ENCODE assay signal across 26 cellular contexts in genomic region chr2:69969126-69969983, GRCh38. TPM values are rescaled to one million over a fixed set of nuclear protein-coding genes. Genes with fewer than 3 reads are reported as not detected.
DNase-seq lines count a peak whose midpoint lies in the region; ATAC-seq, FAIRE-seq and TF ChIP-seq lines count a peak whose summit lies in the region.
"Had no signal": no experiment of that assay in that cellular context is flagged by ENCODE, and none has a peak within 500 bp of the region (broad histone marks: within the 10 kb centered on the region; RNA-seq: fewer than 3 reads in every experiment).

No MANE protein-coding gene starts in this region.

- TF ChIP-seq RAD21 in HepG2 (CRISPR knock-in tag; IDR thresholded peaks at IDR 0.05) = peak; percentile 69; the same call in 1 of the 2 replicates

- no peaks in the 10 kb centered on the region for H3K36me3 Mint-ChIP-seq in activated naive CD4-positive, alpha-beta T cell treated with anti-CD3 and anti-CD28 coated beads, Interleukin-2, amount 50 U/mL, for 72 hours
- H3K36me3 Mint-ChIP-seq in activated naive CD8-positive, alpha-beta T cell treated with anti-CD3 and anti-CD28 coated beads, Interleukin-2, amount 50 U/mL, for 24 hours (ENCODE audit: low read depth) = no peaks in the 10 kb centered on the region
- H3K36me3 Mint-ChIP-seq: CD8-positive, alpha-beta T cell had no signal

- no peak for DNase-seq in activated naive CD4-positive, alpha-beta T cell treated with anti-CD3 and anti-CD28 coated beads, Interleukin-2, amount 50 U/mL, for 72 hours (ENCODE audit: low spot score in 2 of 2)
- no peak for DNase-seq in activated naive CD4-positive, alpha-beta T cell treated with anti-CD3 and anti-CD28 coated beads, Interleukin-2, amount 50 U/mL, for 16 hours
- DNase-seq in activated naive CD8-positive, alpha-beta T cell treated with anti-CD3 and anti-CD28 coated beads, Interleukin-2, amount 50 U/mL, for 24 hours = no peak
- DNase-seq in HepG2 (ENCODE audit: low spot score) (peak; percentile 42), posterior vena cava (ENCODE audit: low spot score) (peak; percentile 23), stomach (no peak), NCI-H748 (lab: John Stamatoyannopoulos, UW; ENCODE audit: unreplicated experiment) (no peak)
- DNase-seq: AML-193; C1 segment of cervical spinal cord; CD8-positive, alpha-beta T cell; DND-41; MG63; NCI-H1417 treated with DMSO at 0.1 percent for 48 hours; NCI-H187 treated with DMSO at 0.1 percent for 48 hours; NCI-H2227 treated with DMSO at 0.1 percent for 48 hours; NCI-H510A; NCI-H748 treated with DMSO at 0.1 percent for 48 hours; PC-9; SHP77 treated with DMSO at 0.1 percent for 48 hours had no signal

- POLR2A ChIA-PET in HepG2 (lab: Yijun Ruan, JAX) = interaction anchor here (1.0 kb wide), 1 partner anchor 55 kb away, joined by 3 read pairs; no protein-coding TSS in a partner anchor

- no peak for ATAC-seq in activated naive CD4-positive, alpha-beta T cell treated with anti-CD3 and anti-CD28 coated beads, Interleukin-2, amount 50 U/mL, for 72 hours
- ATAC-seq in activated naive CD8-positive, alpha-beta T cell treated with anti-CD3 and anti-CD28 coated beads, Interleukin-2, amount 50 U/mL, for 24 hours = peak; percentile 20
- ATAC-seq in HepG2 (peak; percentile 88), SK-N-SH treated with all-trans-retinoic acid at 6 μM for 48 hours (no peak)
- ATAC-seq: CD8-positive, alpha-beta T cell; K562 had no signal

- 46% methylated on average over 15 of the region's 16 CpGs for WGBS in HepG2 (ENCODE audit: low lambda C conversion rate)
- 90 to 94% (median 91%) methylated on average over 16 of the region's 16 CpGs for WGBS in stomach, 5 donors

- H4K20me1 ChIP-seq in HepG2 (ENCODE audit: insufficient read depth, low read length) = no peaks in the 10 kb centered on the region

- H3K9ac ChIP-seq in HepG2 (ENCODE audit: insufficient read depth, low read depth, low read length) = peak overlapping the region; percentile 32; the same call in 1 of the 2 replicates

- no peak overlapping the region for H3K4me3 Mint-ChIP-seq in activated naive CD8-positive, alpha-beta T cell treated with anti-CD3 and anti-CD28 coated beads, Interleukin-2, amount 50 U/mL, for 24 hours
- H3K4me3 Mint-ChIP-seq: CD8-positive, alpha-beta T cell had no signal

- H3K9me3 ChIP-seq in HepG2 (ENCODE audit: low read length) = no peaks in the 10 kb centered on the region
- no peaks in the 10 kb centered on the region for H3K9me3 ChIP-seq in stomach
- H3K9me3 ChIP-seq: HAP-1, MG63 had no signal

- H2AFZ ChIP-seq in HepG2 (ENCODE audit: low read length) = peak overlapping the region; percentile 57
- H2AFZ ChIP-seq: PC-9 had no signal

- H3K4me3 ChIP-seq in HepG2 (replicated peaks in 1 of 3; ENCODE audit: insufficient read depth in 1 of 3, low read depth in 2 of 3, low read length in 3 of 3) (peak overlapping the region in 1 of 3 experiments; percentile 31; a peak in 2 of 6 replicates), stomach (no peak overlapping the region)
- H3K4me3 ChIP-seq: HAP-1, K562, MG63, PC-9 had no signal

- in situ Hi-C loops in HepG2 (cut with HindIII; ENCODE audit: extremely low pct_ligation_motif_present, low pct_unique_long_range_greater_than_20kb) = no loop called here

- H3K27ac Mint-ChIP-seq in activated naive CD4-positive, alpha-beta T cell treated with anti-CD3 and anti-CD28 coated beads, Interleukin-2, amount 50 U/mL, for 72 hours = peak overlapping the region; percentile 13 to 50
- no peak overlapping the region for H3K27ac Mint-ChIP-seq in activated naive CD8-positive, alpha-beta T cell treated with anti-CD3 and anti-CD28 coated beads, Interleukin-2, amount 50 U/mL, for 24 hours
- H3K27ac Mint-ChIP-seq: CD8-positive, alpha-beta T cell had no signal

- H3K4me2 ChIP-seq in HepG2 (ENCODE audit: low read depth, low read length) = peak overlapping the region; percentile 54
- H3K4me2 ChIP-seq: PC-9 had no signal

- no peaks in the 10 kb centered on the region for H3K9me3 Mint-ChIP-seq in activated naive CD4-positive, alpha-beta T cell treated with anti-CD3 and anti-CD28 coated beads, Interleukin-2, amount 50 U/mL, for 72 hours
- no peaks in the 10 kb centered on the region for H3K9me3 Mint-ChIP-seq in activated naive CD8-positive, alpha-beta T cell treated with anti-CD3 and anti-CD28 coated beads, Interleukin-2, amount 50 U/mL, for 24 hours
- H3K9me3 Mint-ChIP-seq: CD8-positive, alpha-beta T cell had no signal

- no peaks in the 10 kb centered on the region for H3K79me2 ChIP-seq in HepG2 (ENCODE audit: insufficient read depth, low read length)

- H3K4me1 Mint-ChIP-seq in activated naive CD8-positive, alpha-beta T cell treated with anti-CD3 and anti-CD28 coated beads, Interleukin-2, amount 50 U/mL, for 24 hours = peaks cover 2% of the 10 kb centered on the region

- BruUV-seq in HepG2 (replicated peaks; lab: Mats Ljungman, UMichigan) = no TSS peak

- H3K4me1 ChIP-seq in HepG2 (ENCODE audit: insufficient read depth, low read length) = peaks cover 50% of the 10 kb centered on the region
- peaks cover 0 to 24% (median 14%) of the 10 kb centered on the region in 4 donors for H3K4me1 ChIP-seq in stomach
- H3K4me1 ChIP-seq: HAP-1 had no signal

- no peak overlapping the region for H3K27ac ChIP-seq in HepG2 (ENCODE audit: extremely low read length, insufficient read depth, low read length)
- H3K27ac ChIP-seq in stomach = no peak overlapping the region
- H3K27ac ChIP-seq: 22Rv1, PC-9, RWPE1 had no signal

- no peaks in the 10 kb centered on the region for H3K27me3 ChIP-seq in HepG2 (ENCODE audit: control insufficient read depth in 1 of 2, insufficient read depth in 2 of 2, low read length in 2 of 2)
- H3K27me3 ChIP-seq in stomach = no peaks in the 10 kb centered on the region
- H3K27me3 ChIP-seq: MG63 had no signal

- no peaks in the 10 kb centered on the region for H3K36me3 ChIP-seq in HepG2 (replicated peaks in 1 of 2; ENCODE audit: control insufficient read depth in 1 of 2, insufficient read depth in 2 of 2, low read length in 2 of 2)
- H3K36me3 ChIP-seq in stomach = no peaks in the 10 kb centered on the region
- H3K36me3 ChIP-seq: HAP-1, MG63 had no signal

- FAIRE-seq in HepG2 (lab: Jason Lieb, UNC) = peak; percentile 23
- FAIRE-seq: GM12891, HTR-8/SVneo, K562 had no signal

- TF ChIP-seq POLR2A in HepG2 (IDR thresholded peaks at IDR 0.05; ENCODE audit: insufficient read depth in 1 of 2, low read depth in 2 of 2, low read length in 2 of 2) (no peak), stomach (IDR thresholded peaks at IDR 0.05) (no peak)

- TF ChIP-seq EP300 in HepG2 (IDR thresholded peaks at IDR 0.05; ENCODE audit: low read depth in 2 of 2, low read length in 2 of 2) (no peak), HepG2 (CRISPR knock-in tag; IDR thresholded peaks at IDR 0.05; ENCODE audit: borderline replicate concordance) (no peak), stomach (IDR thresholded peaks at IDR 0.05) (no peak)

- H3K27me3 Mint-ChIP-seq in activated naive CD8-positive, alpha-beta T cell treated with anti-CD3 and anti-CD28 coated beads, Interleukin-2, amount 50 U/mL, for 24 hours = no peaks in the 10 kb centered on the region

- intact Hi-C loops in HepG2 (cut with micrococcal nuclease; ENCODE audit: unreplicated experiment) (loop anchor here (5.0 kb wide), 1 partner anchor 52 kb away; the partner anchor contains the start of gene MXD1), posterior vena cava (cut with DNase I) (no loop called here), stomach (cut with DNase I; ENCODE audit: low total_unique reads) (no loop called here)

- CTCF ChIA-PET in HepG2 (lab: Yijun Ruan, JAX; ENCODE audit: low intra/inter-chr PET ratio, low total read pairs) = interaction anchor here (0.6 kb wide), 1 partner anchor 178 kb away, joined by 3 read pairs; no protein-coding TSS in a partner anchor

- TF ChIP-seq CTCF in HepG2 (CRISPR knock-in tag; IDR thresholded peaks at IDR 0.05) (peak; percentile 81), stomach (IDR thresholded peaks at IDR 0.05) (no peak)

RNA-seq across cellular contexts. Expression of gene ASPRV1, which starts 7.9 kb away (rescaled TPM):
- total RNA-seq in activated naive CD4-positive, alpha-beta T cell treated with anti-CD3 and anti-CD28 coated beads, Interleukin-2, amount 50 U/mL, for 72 hours = 1 to 10 TPM; 1.5 TPM
- 0.40 and 0.42 TPM in 2 replicates for total RNA-seq in HepG2 (2016; rRNA removed; fragmentation: Illumina TruSeq; extraction: Trizol)
- 0.18 TPM in 1 of 2 replicates, not detected in the other for total RNA-seq in HepG2 (2016; cell fraction: cytosol; rRNA removed; fragmentation: Illumina TruSeq; extraction: Trizol; ENCODE audit: low read depth)
- total RNA-seq in HepG2 (2016; cell fraction: insoluble cytoplasmic fraction; rRNA removed; fragmentation: Illumina TruSeq; extraction: Trizol) = 0.32 and 0.40 TPM in 2 replicates
- total RNA-seq in HepG2 (2016; cell fraction: membrane; rRNA removed; fragmentation: Illumina TruSeq; extraction: Trizol) = 0.28 and 0.34 TPM in 2 replicates
- 0.47 and 0.50 TPM in 2 replicates for total RNA-seq in HepG2 (2016; cell fraction: nucleus; rRNA removed; fragmentation: Illumina TruSeq; extraction: Trizol)
- 0.48 and 0.52 TPM in 2 replicates for polyA plus RNA-seq in HepG2 (2011; rRNA removed)
- polyA plus RNA-seq in HepG2 (2011; cell fraction: cytosol; rRNA removed) = 0.38 and 0.47 TPM in 2 replicates
- polyA plus RNA-seq in HepG2 (2011; cell fraction: nucleus; rRNA removed) = 1.1 and 1.8 TPM in 2 replicates
- 0.42 and 0.52 TPM in 2 replicates for polyA plus RNA-seq in HepG2 (2012)
- 0.07 TPM in 1 of 2 replicates, not detected in the other for polyA plus RNA-seq in HepG2 (2016; cell fraction: cytosol; fragmentation: Illumina TruSeq; extraction: Trizol; ENCODE audit: low read depth)
- 0.32 and 0.34 TPM in 2 replicates for polyA plus RNA-seq in HepG2 (2016; cell fraction: insoluble cytoplasmic fraction; fragmentation: Illumina TruSeq; extraction: Trizol; ENCODE audit: low read depth)
- 0.09 and 0.24 TPM in 2 replicates for polyA plus RNA-seq in HepG2 (2016; cell fraction: membrane; fragmentation: Illumina TruSeq; extraction: Trizol; ENCODE audit: low read depth)
- 0.92 and 1.1 TPM in 2 replicates for polyA plus RNA-seq in HepG2 (2016; cell fraction: nucleus; fragmentation: Illumina TruSeq; extraction: Trizol; ENCODE audit: insufficient read depth, low read depth)
- 0.14 and 0.48 TPM in 2 replicates for polyA minus RNA-seq in HepG2 (2011; rRNA and poly(A)+ RNA removed; ENCODE audit: low replicate concordance)
- 0.26 TPM in 1 of 2 replicates, not detected in the other for polyA minus RNA-seq in HepG2 (2011; cell fraction: cytosol; rRNA and poly(A)+ RNA removed)
- 0.50 and 0.52 TPM in 2 replicates for polyA minus RNA-seq in HepG2 (2011; cell fraction: nucleus; rRNA and poly(A)+ RNA removed)
- 1 to 10 TPM in 1 of 2 donors, under 1 TPM in 1; 1.00 to 1.7 TPM for total RNA-seq in posterior vena cava
- total RNA-seq in stomach = 1 to 10 TPM in 3 of 5 donors, not detected in 2; 2.0 to 6.4 (median 3.5) TPM
- polyA plus RNA-seq in stomach = under 1 TPM; 0.44 to 0.90 (median 0.46) TPM

RNA-seq across cellular contexts. Expression of gene MXD1, which starts 54.4 kb away (rescaled TPM):
- total RNA-seq in activated naive CD4-positive, alpha-beta T cell treated with anti-CD3 and anti-CD28 coated beads, Interleukin-2, amount 50 U/mL, for 72 hours = 10 to 100 TPM; 14.5 to 20.7 TPM
- total RNA-seq in HepG2 (2016; rRNA removed; fragmentation: Illumina TruSeq; extraction: Trizol) (6.4 and 7.7 TPM in 2 replicates), posterior vena cava (10 to 100 TPM; 14.9 to 20.7 TPM), stomach (10 to 100 TPM in 4 of 5 donors, 1 to 10 TPM in 1; 8.1 to 40.2 (median 26.8) TPM)
- 0.61 and 2.0 TPM in 2 replicates for total RNA-seq in HepG2 (2016; cell fraction: cytosol; rRNA removed; fragmentation: Illumina TruSeq; extraction: Trizol; ENCODE audit: low read depth)
- 6.1 and 7.8 TPM in 2 replicates for total RNA-seq in HepG2 (2016; cell fraction: insoluble cytoplasmic fraction; rRNA removed; fragmentation: Illumina TruSeq; extraction: Trizol)
- total RNA-seq in HepG2 (2016; cell fraction: membrane; rRNA removed; fragmentation: Illumina TruSeq; extraction: Trizol) = 3.1 and 3.6 TPM in 2 replicates
- 11.9 and 13.4 TPM in 2 replicates for total RNA-seq in HepG2 (2016; cell fraction: nucleus; rRNA removed; fragmentation: Illumina TruSeq; extraction: Trizol)
- polyA plus RNA-seq in HepG2 (2011; rRNA removed) (12.0 and 14.9 TPM in 2 replicates), stomach (10 to 100 TPM in 1 of 3 donors, 1 to 10 TPM in 2; 9.1 to 16.3 (median 9.3) TPM)
- polyA plus RNA-seq in HepG2 (2011; cell fraction: cytosol; rRNA removed) = 5.2 and 7.3 TPM in 2 replicates
- 15.4 and 18.9 TPM in 2 replicates for polyA plus RNA-seq in HepG2 (2011; cell fraction: nucleus; rRNA removed)
- 6.1 and 8.3 TPM in 2 replicates for polyA plus RNA-seq in HepG2 (2012)
- polyA plus RNA-seq in HepG2 (2016; cell fraction: cytosol; fragmentation: Illumina TruSeq; extraction: Trizol; ENCODE audit: low read depth) = 0.19 and 0.38 TPM in 2 replicates
- 5.4 and 6.9 TPM in 2 replicates for polyA plus RNA-seq in HepG2 (2016; cell fraction: insoluble cytoplasmic fraction; fragmentation: Illumina TruSeq; extraction: Trizol; ENCODE audit: low read depth)
- polyA plus RNA-seq in HepG2 (2016; cell fraction: membrane; fragmentation: Illumina TruSeq; extraction: Trizol; ENCODE audit: low read depth) = 1.2 and 1.5 TPM in 2 replicates
- 14.2 and 17.0 TPM in 2 replicates for polyA plus RNA-seq in HepG2 (2016; cell fraction: nucleus; fragmentation: Illumina TruSeq; extraction: Trizol; ENCODE audit: insufficient read depth, low read depth)
- polyA minus RNA-seq in HepG2 (2011; rRNA and poly(A)+ RNA removed; ENCODE audit: low replicate concordance) = 5.8 and 5.9 TPM in 2 replicates
- polyA minus RNA-seq in HepG2 (2011; cell fraction: cytosol; rRNA and poly(A)+ RNA removed) = 7.4 and 8.8 TPM in 2 replicates
- polyA minus RNA-seq in HepG2 (2011; cell fraction: nucleus; rRNA and poly(A)+ RNA removed) = 22.0 and 25.4 TPM in 2 replicates

Comparison
In these comparisons a context has a peak if more than half of its experiments do, and no peak if none do; other contexts are left out.
1. ATAC-seq: peak in activated naive CD8-positive, alpha-beta T cell treated with anti-CD3 and anti-CD28 coated beads, Interleukin-2, amount 50 U/mL, for 24 hours (single experiment) and HepG2 (single experiment); none in activated naive CD4-positive, alpha-beta T cell treated with anti-CD3 and anti-CD28 coated beads, Interleukin-2, amount 50 U/mL, for 72 hours (0 of 2) and SK-N-SH treated with all-trans-retinoic acid at 6 μM for 48 hours (single experiment).
2. DNase-seq: peak in HepG2 (single experiment) and posterior vena cava (single experiment); none in activated naive CD4-positive, alpha-beta T cell treated with anti-CD3 and anti-CD28 coated beads, Interleukin-2, amount 50 U/mL, for 72 hours (0 of 2), activated naive CD4-positive, alpha-beta T cell treated with anti-CD3 and anti-CD28 coated beads, Interleukin-2, amount 50 U/mL, for 16 hours (single experiment), activated naive CD8-positive, alpha-beta T cell treated with anti-CD3 and anti-CD28 coated beads, Interleukin-2, amount 50 U/mL, for 24 hours (single experiment), stomach (single experiment) and NCI-H748 (single experiment).